ENCODE assay signal across 2 cellular contexts in genomic region chr12:24902521-24903304, GRCh38.
TF ChIP-seq lines count a peak whose summit lies in the region.

No MANE protein-coding gene starts in this region.

TF ChIP-seq in liver, 16 proteins besides CTCF, POLR2A, EP300 and RAD21:
- TF ChIP-seq SP1 (IDR thresholded peaks at IDR 0.05) (no peak), HNF4A (conservative IDR thresholded peaks at IDR 0.05) (no peak), ZBTB33 (IDR thresholded peaks at IDR 0.05) (no peak), JUND (IDR thresholded peaks at IDR 0.05) (no peak), REST (IDR thresholded peaks at IDR 0.05) (no peak), ATF3 (IDR thresholded peaks at IDR 0.05) (no peak), TAF1 (conservative IDR thresholded peaks at IDR 0.05) (no peak), RXRA (IDR thresholded peaks at IDR 0.05) (no peak), YY1 (IDR thresholded peaks at IDR 0.05) (no peak), NR2F2 (IDR thresholded peaks at IDR 0.05) (no peak)

TF ChIP-seq in HepG2, 621 proteins besides CTCF, POLR2A, EP300 and RAD21:
- no peak for TF ChIP-seq HNRNPL (IDR thresholded peaks at IDR 0.05; ENCODE audit: low read depth, low read length)
- no peak for TF ChIP-seq GFI1 (CRISPR knock-in tag; IDR thresholded peaks at IDR 0.05; ENCODE audit: borderline replicate concordance)
- no peak for TF ChIP-seq TGIF2 (CRISPR knock-in tag; IDR thresholded peaks at IDR 0.05)
- no peak for TF ChIP-seq FOXA3 (CRISPR knock-in tag; IDR thresholded peaks at IDR 0.05)
- no peak for TF ChIP-seq GMEB1 (CRISPR knock-in tag; IDR thresholded peaks at IDR 0.05; ENCODE audit: borderline replicate concordance)
- no peak for TF ChIP-seq ZNF724P (CRISPR knock-in tag; IDR thresholded peaks at IDR 0.05; ENCODE audit: borderline replicate concordance)
- no peak for TF ChIP-seq SRF (IDR thresholded peaks at IDR 0.05; ENCODE audit: low read depth, low read length)
- TF ChIP-seq ZNF317 (CRISPR knock-in tag; IDR thresholded peaks at IDR 0.05) = no peak
- TF ChIP-seq ZIK1 (CRISPR knock-in tag; IDR thresholded peaks at IDR 0.05; ENCODE audit: borderline replicate concordance, low read depth) = no peak
- no peak for TF ChIP-seq PHB2 (IDR thresholded peaks at IDR 0.05; ENCODE audit: partially characterized antibody)
- TF ChIP-seq ZSCAN20 (CRISPR knock-in tag; IDR thresholded peaks at IDR 0.05; ENCODE audit: borderline replicate concordance) = no peak
- no peak for TF ChIP-seq IRF9 (CRISPR knock-in tag; IDR thresholded peaks at IDR 0.05; ENCODE audit: borderline replicate concordance)
- no peak for TF ChIP-seq PATZ1 (CRISPR knock-in tag; IDR thresholded peaks at IDR 0.05)
- TF ChIP-seq TOPORS (CRISPR knock-in tag; IDR thresholded peaks at IDR 0.05) = no peak
- TF ChIP-seq HNF1A (IDR thresholded peaks at IDR 0.05; ENCODE audit: low read depth) = no peak
- no peak for TF ChIP-seq HNF1A (CRISPR knock-in tag; IDR thresholded peaks at IDR 0.05; ENCODE audit: borderline replicate concordance)
- TF ChIP-seq RFX5 (IDR thresholded peaks at IDR 0.05; ENCODE audit: low read depth, low read length) = no peak
- TF ChIP-seq ISL2 (CRISPR knock-in tag; IDR thresholded peaks at IDR 0.05) = no peak
